Comparison of ENCODE assay signal across 8 cellular contexts in genomic region chr21:15051652-15052554, GRCh38. TPM values are rescaled to one million over a fixed set of nuclear protein-coding genes. Genes with fewer than 3 reads are reported as not detected.
DNase-seq lines count a peak whose midpoint lies in the region; ATAC-seq, FAIRE-seq and TF ChIP-seq lines count a peak whose summit lies in the region.

No MANE protein-coding gene starts in this region.

- dilution Hi-C loops in endothelial cell of umbilical vein (cut with MboI; ENCODE audit: extremely low pct_ligation_motif_present, low sequenced_read_pairs) = no loop called here

- WGBS in transverse colon (ENCODE audit: low coverage in 1 of 2), 2 donors = 11 to 21% methylated on average over 9 of the region's 9 CpGs

- H3K27ac ChIP-seq in endothelial cell of umbilical vein (ENCODE audit: insufficient read depth, low read depth, low read length) (no peak overlapping the region), transverse colon (peak overlapping the region; percentile 72 to 100 (median 88))

- peaks cover 19% of the 10 kb centered on the region for H4K20me1 ChIP-seq in endothelial cell of umbilical vein (replicated peaks; ENCODE audit: control insufficient read depth, extremely low read depth, insufficient read depth, low read length)

- peak overlapping the region; percentile 30 for H3K4me2 ChIP-seq in endothelial cell of umbilical vein (ENCODE audit: insufficient read depth, low read length)

- ATAC-seq in GM21529 (IDR thresholded peaks at IDR 0.05; ENCODE audit: unreplicated experiment) = peak; percentile 81
- no peak for ATAC-seq in HG02763 (IDR thresholded peaks at IDR 0.05; ENCODE audit: unreplicated experiment)

- in situ Hi-C loops in transverse colon (cut with MboI; ENCODE audit: low pct_ligation_motif_present in 1 of 4, low pct_unique_long_range_greater_than_20kb in 1 of 4, low sequenced_read_pairs in 3 of 4) = loop anchor here in 2 of 4 donors (25.0 kb wide), 3 partner anchors 190 to 685 kb away; partner anchors contain the start of gene USP25 (in 1 of the 2)

- peak; percentile 53 for TF ChIP-seq EP300 in transverse colon (IDR thresholded peaks at IDR 0.05; ENCODE audit: low read depth)

- no peak for FAIRE-seq in endothelial cell of umbilical vein (lab: Jason Lieb, UNC)

- DNase-seq in ELR (ENCODE audit: low read depth) = peak; percentile 24
- DNase-seq in MV-4-11 (lab: John Stamatoyannopoulos, UW) = peak; percentile 33
- no peak for DNase-seq in endothelial cell of umbilical vein (ENCODE audit: low read depth, low spot score)
- DNase-seq in transverse colon = peak; percentile 28
- DNase-seq in NOMO-1 treated with dmso at 0.1 percent for 144 hours (lab: John Stamatoyannopoulos, UW; ENCODE audit: unreplicated experiment) = no peak
- no peak for DNase-seq in DMS53 (lab: John Stamatoyannopoulos, UW)

- H3K27me3 ChIP-seq in endothelial cell of umbilical vein (ENCODE audit: control insufficient read depth in 2 of 2, insufficient read depth in 2 of 2, low read length in 2 of 2) (no peaks in the 10 kb centered on the region), transverse colon (no peaks in the 10 kb centered on the region)

- no peak overlapping the region for H2AFZ ChIP-seq in endothelial cell of umbilical vein (ENCODE audit: low read depth, low read length)

- CTCF ChIA-PET in endothelial cell of umbilical vein (lab: Charles Lee) = interaction anchor here (1.4 kb wide), 1 partner anchor 187 kb away, joined by 3 read pairs; no protein-coding TSS in a partner anchor

- intact Hi-C loops in endothelial cell of umbilical vein (cut with micrococcal nuclease) (no loop called here), transverse colon (cut with DNase I; ENCODE audit: low total_unique reads) (no loop called here)

- no TSS peak for BruUV-seq in endothelial cell of umbilical vein (replicated peaks; lab: Mats Ljungman, UMichigan)

- no peaks in the 10 kb centered on the region for H3K9me1 ChIP-seq in endothelial cell of umbilical vein (replicated peaks; ENCODE audit: control insufficient read depth, extremely low read depth, insufficient read depth, low read length)

- H3K4me1 ChIP-seq in endothelial cell of umbilical vein (ENCODE audit: control insufficient read depth, extremely low read depth, insufficient read depth, low read length) = peaks cover 23% of the 10 kb centered on the region
- peaks cover 18 to 95% (median 72%) of the 10 kb centered on the region in 4 donors for H3K4me1 ChIP-seq in transverse colon

- H3K9me3 ChIP-seq in endothelial cell of umbilical vein (replicated peaks; ENCODE audit: control insufficient read depth, insufficient read depth, low read length) = no peaks in the 10 kb centered on the region
- H3K9me3 ChIP-seq in transverse colon = no peaks in the 10 kb centered on the region

- POLR2A ChIA-PET in endothelial cell of umbilical vein (lab: Charles Lee) = no interaction called here

- H3K79me2 ChIP-seq in endothelial cell of umbilical vein (ENCODE audit: control insufficient read depth, insufficient read depth, low read length) = peaks cover 99% of the 10 kb centered on the region

- H3K4me3 ChIP-seq in endothelial cell of umbilical vein (replicated peaks in 1 of 3; ENCODE audit: insufficient read depth in 1 of 3, low read depth in 1 of 3, low read length in 3 of 3) (no peak overlapping the region), transverse colon (peak overlapping the region in 1 of 4 donors; percentile 13)

- TF ChIP-seq CTCF in endothelial cell of umbilical vein (IDR thresholded peaks at IDR 0.05; ENCODE audit: extremely low read depth in 1 of 2, insufficient read depth in 1 of 2, low read depth in 1 of 2, low read length in 2 of 2) = no peak
- TF ChIP-seq CTCF in transverse colon (IDR thresholded peaks at IDR 0.05) = no peak

- TF ChIP-seq POLR2A in endothelial cell of umbilical vein (IDR thresholded peaks at IDR 0.05; ENCODE audit: low read depth, low read length) (no peak), transverse colon (IDR thresholded peaks at IDR 0.05) (peak; percentile 17)

- H3K36me3 ChIP-seq in endothelial cell of umbilical vein (ENCODE audit: control insufficient read depth in 2 of 2, extremely low read depth in 1 of 2, insufficient read depth in 2 of 2, low read length in 2 of 2) (no peaks in the 10 kb centered on the region), transverse colon (no peaks in the 10 kb centered on the region)

- no peak overlapping the region for H3K9ac ChIP-seq in endothelial cell of umbilical vein (replicated peaks; ENCODE audit: extremely low read depth, insufficient read depth, low read length)

TF ChIP-seq in endothelial cell of umbilical vein, 7 proteins besides CTCF, POLR2A, EP300 and RAD21:
- TF ChIP-seq MYC (IDR thresholded peaks at IDR 0.05; ENCODE audit: low read depth, low read length) (no peak), FOS (IDR thresholded peaks at IDR 0.05; ENCODE audit: borderline replicate concordance, insufficient read depth, low read length) (peak; percentile 20), JUN (IDR thresholded peaks at IDR 0.05; ENCODE audit: borderline replicate concordance, insufficient read depth, insufficient read length, low read depth) (no peak), GATA2 (IDR thresholded peaks at IDR 0.05; ENCODE audit: insufficient read depth, insufficient read length, low read depth, low read length) (no peak)

RNA-seq across cellular contexts. Expression of gene NRIP1, which starts 12.9 kb away (rescaled TPM):
- total RNA-seq in endothelial cell of umbilical vein = 24.0 and 26.6 TPM in 2 replicates
- polyA plus RNA-seq in endothelial cell of umbilical vein = 1.9 and 2.8 TPM in 2 replicates
- polyA plus RNA-seq in endothelial cell of umbilical vein (2011; cell fraction: cytosol; rRNA removed) = 4.1 and 4.2 TPM in 2 replicates
- 8.9 and 10.1 TPM in 2 replicates for polyA plus RNA-seq in endothelial cell of umbilical vein (2011; cell fraction: nucleus; rRNA removed)
- polyA plus RNA-seq in endothelial cell of umbilical vein (2012) = 14.3 and 26.8 TPM in 2 replicates
- polyA minus RNA-seq in endothelial cell of umbilical vein = 13.0 and 26.7 TPM in 2 replicates
- polyA minus RNA-seq in endothelial cell of umbilical vein (2011; cell fraction: cytosol; rRNA and poly(A)+ RNA removed) = 6.0 TPM
- 27.3 and 28.9 TPM in 2 replicates for polyA minus RNA-seq in endothelial cell of umbilical vein (2011; cell fraction: nucleus; rRNA and poly(A)+ RNA removed)
- total RNA-seq in transverse colon = 10 to 100 TPM; 38.5 to 63.7 (median 55.6) TPM

Comparison
In these comparisons a context has a peak if more than half of its experiments do, and no peak if none do; other contexts are left out.
1. DNase-seq: peak in ELR (single experiment), MV-4-11 (single experiment) and transverse colon (single experiment); none in endothelial cell of umbilical vein (single experiment), NOMO-1 treated with dmso at 0.1 percent for 144 hours (single experiment) and DMS53 (single experiment).